In the genomic region with DNA sequence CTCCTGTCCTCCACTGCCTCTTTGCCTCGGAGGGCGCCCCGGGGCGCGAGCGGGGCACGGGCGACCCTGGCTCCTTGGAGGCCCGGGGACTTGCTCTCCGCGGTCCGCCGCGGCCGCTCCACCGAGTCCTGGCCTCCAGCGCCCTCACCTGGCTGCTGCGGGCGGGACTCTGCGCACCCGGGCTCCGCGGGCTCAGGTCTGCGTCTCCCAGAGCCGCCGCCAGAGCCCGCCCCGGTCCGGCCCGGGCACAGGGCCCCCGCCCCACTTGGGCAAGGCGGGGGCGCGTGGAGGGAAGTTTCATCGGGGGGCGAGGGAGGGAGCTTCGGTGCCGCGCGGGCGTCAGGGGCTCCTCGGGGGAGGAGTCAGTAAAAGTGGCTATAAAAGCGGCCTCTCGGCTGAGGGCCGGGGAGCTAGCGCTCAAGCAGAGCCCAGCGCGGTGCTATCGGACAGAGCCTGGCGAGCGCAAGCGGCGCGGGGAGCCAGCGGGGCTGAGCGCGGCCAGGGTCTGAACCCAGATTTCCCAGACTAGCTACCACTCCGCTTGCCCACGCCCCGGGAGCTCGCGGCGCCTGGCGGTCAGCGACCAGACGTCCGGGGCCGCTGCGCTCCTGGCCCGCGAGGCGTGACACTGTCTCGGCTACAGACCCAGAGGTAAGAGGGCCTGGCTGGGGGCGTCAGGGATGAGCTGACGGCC, we compare ENCODE assay signal across 8 cellular contexts. TPM values are rescaled to one million over a fixed set of nuclear protein-coding genes. Genes with fewer than 3 reads are reported as not detected.
DNase-seq lines count a peak whose midpoint lies in the region; ATAC-seq and TF ChIP-seq lines count a peak whose summit lies in the region.

A gene with protein sequence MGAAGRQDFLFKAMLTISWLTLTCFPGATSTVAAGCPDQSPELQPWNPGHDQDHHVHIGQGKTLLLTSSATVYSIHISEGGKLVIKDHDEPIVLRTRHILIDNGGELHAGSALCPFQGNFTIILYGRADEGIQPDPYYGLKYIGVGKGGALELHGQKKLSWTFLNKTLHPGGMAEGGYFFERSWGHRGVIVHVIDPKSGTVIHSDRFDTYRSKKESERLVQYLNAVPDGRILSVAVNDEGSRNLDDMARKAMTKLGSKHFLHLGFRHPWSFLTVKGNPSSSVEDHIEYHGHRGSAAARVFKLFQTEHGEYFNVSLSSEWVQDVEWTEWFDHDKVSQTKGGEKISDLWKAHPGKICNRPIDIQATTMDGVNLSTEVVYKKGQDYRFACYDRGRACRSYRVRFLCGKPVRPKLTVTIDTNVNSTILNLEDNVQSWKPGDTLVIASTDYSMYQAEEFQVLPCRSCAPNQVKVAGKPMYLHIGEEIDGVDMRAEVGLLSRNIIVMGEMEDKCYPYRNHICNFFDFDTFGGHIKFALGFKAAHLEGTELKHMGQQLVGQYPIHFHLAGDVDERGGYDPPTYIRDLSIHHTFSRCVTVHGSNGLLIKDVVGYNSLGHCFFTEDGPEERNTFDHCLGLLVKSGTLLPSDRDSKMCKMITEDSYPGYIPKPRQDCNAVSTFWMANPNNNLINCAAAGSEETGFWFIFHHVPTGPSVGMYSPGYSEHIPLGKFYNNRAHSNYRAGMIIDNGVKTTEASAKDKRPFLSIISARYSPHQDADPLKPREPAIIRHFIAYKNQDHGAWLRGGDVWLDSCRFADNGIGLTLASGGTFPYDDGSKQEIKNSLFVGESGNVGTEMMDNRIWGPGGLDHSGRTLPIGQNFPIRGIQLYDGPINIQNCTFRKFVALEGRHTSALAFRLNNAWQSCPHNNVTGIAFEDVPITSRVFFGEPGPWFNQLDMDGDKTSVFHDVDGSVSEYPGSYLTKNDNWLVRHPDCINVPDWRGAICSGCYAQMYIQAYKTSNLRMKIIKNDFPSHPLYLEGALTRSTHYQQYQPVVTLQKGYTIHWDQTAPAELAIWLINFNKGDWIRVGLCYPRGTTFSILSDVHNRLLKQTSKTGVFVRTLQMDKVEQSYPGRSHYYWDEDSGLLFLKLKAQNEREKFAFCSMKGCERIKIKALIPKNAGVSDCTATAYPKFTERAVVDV (N-terminal part only) (plus strand): TSS at position 407 of the 694 bp plus-strand sequence. CDS start 94,510 bp downstream, outside the sequence.

- H3K27ac Mint-ChIP-seq in endothelial cell (ENCODE audit: unreplicated experiment), result no peak within 1 kb of the TSS
- no peak within 1 kb of the TSS for H3K27ac Mint-ChIP-seq in memory B cell

- H3K4me3 Mint-ChIP-seq in endothelial cell (ENCODE audit: unreplicated experiment) (peak within 1 kb of the TSS; percentile 1), memory B cell (no peak within 1 kb of the TSS)

- H3K9me3 Mint-ChIP-seq in endothelial cell (ENCODE audit: unreplicated experiment), result no peaks in the 10 kb centered on the region
- H3K9me3 Mint-ChIP-seq in memory B cell, result no peaks in the 10 kb centered on the region

- DNase-seq in activated gamma-delta T cell treated with Interleukin-2 at 50 U/mL for 16 hours, result peak; percentile 4
- no peak for DNase-seq in activated gamma-delta T cell (lab: John Stamatoyannopoulos, UW)
- DNase-seq in NCI-H2107 treated with DMSO at 0.1 percent for 48 hours (lab: John Stamatoyannopoulos, UW; ENCODE audit: unreplicated experiment), result peak; percentile 10
- DNase-seq in activated CD4-positive, CD25-positive, alpha-beta regulatory T cell treated with anti-CD3 and anti-CD28 coated beads, Interleukin-2, amount 50 U/mL, for 72 hours, result peak; percentile 56
- DNase-seq in endothelial cell (ENCODE audit: low spot score), result peak; percentile 95
- peak in 1 of 2 donors; percentile 16 for DNase-seq in memory B cell (ENCODE audit: low spot score in 2 of 2)
- peak; percentile 37 for DNase-seq in stimulated activated CD8-positive, alpha-beta memory T cell treated with anti-CD3 and anti-CD28 coated beads, Interleukin-15, amount 100 ng/mL, for 24 hours (ENCODE audit: low read depth)
- no peak for DNase-seq in mesenteric fat pad (ENCODE audit: low spot score)

- peaks cover 21% of the 10 kb centered on the region for H3K4me1 Mint-ChIP-seq in endothelial cell (ENCODE audit: unreplicated experiment)
- peaks cover 4% of the 10 kb centered on the region for H3K4me1 Mint-ChIP-seq in memory B cell

- H3K27me3 Mint-ChIP-seq in endothelial cell (ENCODE audit: unreplicated experiment) (peaks cover 7% of the 10 kb centered on the region), memory B cell (peaks cover 10% of the 10 kb centered on the region)

- peak; percentile 39 for ATAC-seq in memory B cell (ENCODE audit: low read depth)

- no peaks in the 10 kb centered on the region for H3K36me3 Mint-ChIP-seq in endothelial cell (ENCODE audit: low read depth, unreplicated experiment)
- H3K36me3 Mint-ChIP-seq in memory B cell, result no peaks in the 10 kb centered on the region

- TF ChIP-seq CTCF in endothelial cell (IDR thresholded peaks at IDR 0.05; ENCODE audit: unreplicated experiment), result peak; percentile 60

RNA-seq across cellular contexts. Expression of the gene that starts here (rescaled TPM):
- total RNA-seq in endothelial cell (ENCODE audit: unreplicated experiment), result not detected
- 5.9 TPM for total RNA-seq in mesenteric fat pad

Comparison
In these comparisons a context has a peak if more than half of its experiments do, and no peak if none do; other contexts are left out.
1. DNase-seq: peak in activated gamma-delta T cell treated with Interleukin-2 at 50 U/mL for 16 hours (single experiment), NCI-H2107 treated with DMSO at 0.1 percent for 48 hours (single experiment), activated CD4-positive, CD25-positive, alpha-beta regulatory T cell treated with anti-CD3 and anti-CD28 coated beads, Interleukin-2, amount 50 U/mL, for 72 hours (single experiment) and stimulated activated CD8-positive, alpha-beta memory T cell treated with anti-CD3 and anti-CD28 coated beads, Interleukin-15, amount 100 ng/mL, for 24 hours (single experiment); none in activated gamma-delta T cell (single experiment) and mesenteric fat pad (single experiment).
2. Peak in DNase-seq in endothelial cell; RNA of the gene not detected or under 1 TPM.